Comparison of ENCODE assay signal across 9 cellular contexts in genomic region chr19:12939908-12940533, GRCh38. TPM values are rescaled to one million over a fixed set of nuclear protein-coding genes. Genes with fewer than 3 reads are reported as not detected.
DNase-seq lines count a peak whose midpoint lies in the region; ATAC-seq and TF ChIP-seq lines count a peak whose summit lies in the region.
"Had no signal": no experiment of that assay in that cellular context is flagged by ENCODE, and none has a peak within 500 bp of the region (broad histone marks: within the 10 kb centered on the region; RNA-seq: fewer than 3 reads in every experiment).

No MANE protein-coding gene starts in this region.

- no peaks in the 10 kb centered on the region for H3K27me3 Mint-ChIP-seq in dendritic cell treated with granulocyte-macrophage colony-stimulating factor and Interleukin-4, amounts not matched to agents 40 ng/mL and 50 ng/mL, for 4 days
- H3K27me3 Mint-ChIP-seq in natural killer cell treated with Interleukin-12 subunit alpha and Interleukin-12 subunit beta and Interleukin-15 and Interleukin-18, amount 100 ng/mL, for 72 hours: no peaks in the 10 kb centered on the region

- no peak for ATAC-seq in natural killer cell treated with Interleukin-12 subunit alpha and Interleukin-12 subunit beta and Interleukin-15 and Interleukin-18, amount 100 ng/mL, for 72 hours
- ATAC-seq in GM18498 (IDR thresholded peaks at IDR 0.05; ENCODE audit: unreplicated experiment): no peak

- intact Hi-C loops in dendritic cell treated with granulocyte-macrophage colony-stimulating factor and Interleukin-4, amounts not matched to agents 40 ng/mL and 50 ng/mL, for 4 days (cut with micrococcal nuclease): no loop called here

- DNase-seq in natural killer cell treated with Interleukin-12 subunit alpha and Interleukin-12 subunit beta and Interleukin-15 and Interleukin-18, amount 100 ng/mL, for 72 hours (ENCODE audit: low spot score): no peak
- DNase-seq in GM19240 (ENCODE audit: insufficient read length, low spot score) (no peak), RPMI8226 (no peak), DMS153 treated with DMSO at 0.1 percent for 48 hours (lab: John Stamatoyannopoulos, UW; ENCODE audit: unreplicated experiment) (no peak)
- DNase-seq: NCI-H2029 treated with DMSO at 0.1 percent for 48 hours had no signal

- peak overlapping the region; percentile 89 for H3K4me2 ChIP-seq in BLaER1
- H3K4me2 ChIP-seq in Loucy (ENCODE audit: low read depth, low read length, poor library complexity, severe bottlenecking): peak overlapping the region; percentile 99

- no peaks in the 10 kb centered on the region for H3K9me3 Mint-ChIP-seq in dendritic cell treated with granulocyte-macrophage colony-stimulating factor and Interleukin-4, amounts not matched to agents 40 ng/mL and 50 ng/mL, for 4 days
- no peaks in the 10 kb centered on the region for H3K9me3 Mint-ChIP-seq in natural killer cell treated with Interleukin-12 subunit alpha and Interleukin-12 subunit beta and Interleukin-15 and Interleukin-18, amount 100 ng/mL, for 72 hours

- H3K9me3 ChIP-seq in BLaER1: no peaks in the 10 kb centered on the region
- no peaks in the 10 kb centered on the region for H3K9me3 ChIP-seq in Loucy (ENCODE audit: insufficient read depth, low read depth, low read length)

- peaks cover 68% of the 10 kb centered on the region for H3K36me3 Mint-ChIP-seq in dendritic cell treated with granulocyte-macrophage colony-stimulating factor and Interleukin-4, amounts not matched to agents 40 ng/mL and 50 ng/mL, for 4 days (ENCODE audit: low read depth)
- peaks cover 35% of the 10 kb centered on the region for H3K36me3 Mint-ChIP-seq in natural killer cell treated with Interleukin-12 subunit alpha and Interleukin-12 subunit beta and Interleukin-15 and Interleukin-18, amount 100 ng/mL, for 72 hours

- H3K4me3 ChIP-seq in BLaER1 (peak overlapping the region; percentile 99), Loucy (ENCODE audit: low read length, poor library complexity, severe bottlenecking) (peak overlapping the region; percentile 96)

- H3K36me3 ChIP-seq in BLaER1 (peaks cover 59% of the 10 kb centered on the region), Loucy (ENCODE audit: insufficient read depth, low read length) (peaks cover 64% of the 10 kb centered on the region)

- H4K20me1 ChIP-seq in BLaER1 (peaks cover 54% of the 10 kb centered on the region), Loucy (ENCODE audit: insufficient read depth, low read length, poor library complexity, severe bottlenecking) (peaks cover 66% of the 10 kb centered on the region)

- no peak overlapping the region for H2AFZ ChIP-seq in Loucy (ENCODE audit: low read length)

- H3K27me3 ChIP-seq in BLaER1 (no peaks in the 10 kb centered on the region), Loucy (ENCODE audit: insufficient read depth, low read length, poor library complexity, severe bottlenecking) (peaks cover 15% of the 10 kb centered on the region)

- peak overlapping the region; percentile 94 for H3K4me3 Mint-ChIP-seq in dendritic cell treated with granulocyte-macrophage colony-stimulating factor and Interleukin-4, amounts not matched to agents 40 ng/mL and 50 ng/mL, for 4 days
- H3K4me3 Mint-ChIP-seq in natural killer cell treated with Interleukin-12 subunit alpha and Interleukin-12 subunit beta and Interleukin-15 and Interleukin-18, amount 100 ng/mL, for 72 hours: peak overlapping the region; percentile 97

- H3K4me1 ChIP-seq in BLaER1 (peaks cover 77% of the 10 kb centered on the region), Loucy (ENCODE audit: insufficient read depth, low read length, poor library complexity, severe bottlenecking) (peaks cover 66% of the 10 kb centered on the region)

- peaks cover 31% of the 10 kb centered on the region for H3F3A ChIP-seq in Loucy (ENCODE audit: low read depth)

- H3K27ac Mint-ChIP-seq in dendritic cell treated with granulocyte-macrophage colony-stimulating factor and Interleukin-4, amounts not matched to agents 40 ng/mL and 50 ng/mL, for 4 days: peak overlapping the region; percentile 95
- peak overlapping the region; percentile 96 to 98 for H3K27ac Mint-ChIP-seq in natural killer cell treated with Interleukin-12 subunit alpha and Interleukin-12 subunit beta and Interleukin-15 and Interleukin-18, amount 100 ng/mL, for 72 hours

- H3K27ac ChIP-seq in BLaER1: peak overlapping the region; percentile 98

- no peaks in the 10 kb centered on the region for H3K9me2 ChIP-seq in Loucy (replicated peaks; ENCODE audit: low read depth, low read length)

- peaks cover 69% of the 10 kb centered on the region for H3K79me2 ChIP-seq in Loucy (ENCODE audit: insufficient read depth, low read length)

- H3K9ac ChIP-seq in BLaER1: peak overlapping the region; percentile 100
- peak overlapping the region; percentile 100 for H3K9ac ChIP-seq in Loucy (ENCODE audit: low read depth, low read length, poor library complexity, severe bottlenecking)

- TF ChIP-seq CTCF in Loucy (conservative IDR thresholded peaks at IDR 0.05; ENCODE audit: low read length): no peak

- H3K4me1 Mint-ChIP-seq in dendritic cell treated with granulocyte-macrophage colony-stimulating factor and Interleukin-4, amounts not matched to agents 40 ng/mL and 50 ng/mL, for 4 days (ENCODE audit: low read depth): peaks cover 66% of the 10 kb centered on the region
- H3K4me1 Mint-ChIP-seq in natural killer cell treated with Interleukin-12 subunit alpha and Interleukin-12 subunit beta and Interleukin-15 and Interleukin-18, amount 100 ng/mL, for 72 hours (ENCODE audit: low read depth in 2 of 2): peaks cover 46 to 60% of the 10 kb centered on the region in 2 donors

RNA-seq across cellular contexts. Expression of gene CALR, which starts 1.6 kb away (rescaled TPM):
- 1,000 to 10,000 TPM; 1,328 to 1,513 TPM for total RNA-seq in natural killer cell treated with Interleukin-12 subunit alpha and Interleukin-12 subunit beta and Interleukin-15 and Interleukin-18, amount 100 ng/mL, for 72 hours

RNA-seq across cellular contexts. Expression of gene RAD23A, which starts 5.6 kb away (rescaled TPM):
- total RNA-seq in natural killer cell treated with Interleukin-12 subunit alpha and Interleukin-12 subunit beta and Interleukin-15 and Interleukin-18, amount 100 ng/mL, for 72 hours: 100 to 1,000 TPM; 112 to 148 TPM

RNA-seq across cellular contexts. Expression of gene FARSA, which starts 6.5 kb away (rescaled TPM):
- 100 to 1,000 TPM; 130 to 196 TPM for total RNA-seq in natural killer cell treated with Interleukin-12 subunit alpha and Interleukin-12 subunit beta and Interleukin-15 and Interleukin-18, amount 100 ng/mL, for 72 hours

RNA-seq across cellular contexts. Expression of gene GADD45GIP1, which starts 17.0 kb away (rescaled TPM):
- total RNA-seq in natural killer cell treated with Interleukin-12 subunit alpha and Interleukin-12 subunit beta and Interleukin-15 and Interleukin-18, amount 100 ng/mL, for 72 hours: 10 to 100 TPM; 15.9 to 32.3 TPM

RNA-seq across cellular contexts. Expression of gene SYCE2, which starts 20.9 kb away (rescaled TPM):
- total RNA-seq in natural killer cell treated with Interleukin-12 subunit alpha and Interleukin-12 subunit beta and Interleukin-15 and Interleukin-18, amount 100 ng/mL, for 72 hours: 1 to 10 TPM in 1 of 2 donors, under 1 TPM in 1; 0.78 to 1.1 TPM
